Comparison of ENCODE assay signal across 1 cellular context in genomic region chr11:118531597-118532084, GRCh38.
TF ChIP-seq lines count a peak whose summit lies in the region.

No MANE protein-coding gene starts in this region.

TF ChIP-seq in liver, 16 proteins besides CTCF, POLR2A, EP300 and RAD21 (continued from another document):
- no peak for TF ChIP-seq EGR1 (IDR thresholded peaks at IDR 0.05; ENCODE audit: low read depth in 2 of 2)
- TF ChIP-seq YY1 (IDR thresholded peaks at IDR 0.05): no peak
- no peak for TF ChIP-seq SP1 (IDR thresholded peaks at IDR 0.05)
- TF ChIP-seq RXRA (IDR thresholded peaks at IDR 0.05): no peak
TF ChIP-seq in liver: peak in this region for 0.
